Comparison of ENCODE assay signal across 9 cellular contexts in genomic region chr1:9235123-9235513, GRCh38. TPM values are rescaled to one million over a fixed set of nuclear protein-coding genes. Genes with fewer than 3 reads are reported as not detected.
A peak's percentile ranks its signal among the peaks of the same experiment; 100 is the strongest.
DNase-seq lines count a peak whose midpoint lies in the region; ATAC-seq, FAIRE-seq and TF ChIP-seq lines count a peak whose summit lies in the region.
"Had no signal": no experiment of that assay in that cellular context is flagged by ENCODE, and none has a peak within 500 bp of the region (broad histone marks: within the 10 kb centered on the region; RNA-seq: fewer than 3 reads in every experiment).

No MANE protein-coding gene starts in this region.

- peak; percentile 39 for ATAC-seq in GM18502 (IDR thresholded peaks at IDR 0.05; ENCODE audit: poor library complexity, unreplicated experiment)
- no peak for ATAC-seq in GM12878
- ATAC-seq in HG02798 (IDR thresholded peaks at IDR 0.05; ENCODE audit: poor library complexity, unreplicated experiment): no peak
- ATAC-seq in HG03095 (IDR thresholded peaks at IDR 0.05; ENCODE audit: unreplicated experiment): no peak

- H3K27ac ChIP-seq in GM12878 (ENCODE audit: control insufficient read depth, insufficient read depth) (peak overlapping the region; percentile 93), liver (ENCODE audit: low read depth in 1 of 2, low read length in 2 of 2) (peak overlapping the region; percentile 96 to 99), tibial nerve (peak overlapping the region; percentile 86 to 98 (median 94))

- peak overlapping the region; percentile 61 for H3K4me2 ChIP-seq in GM12878 (ENCODE audit: control insufficient read depth, insufficient read depth)

- TF ChIP-seq EP300 in GM12878 (IDR thresholded peaks at IDR 0.05; ENCODE audit: borderline replicate concordance in 1 of 2, control insufficient read depth in 1 of 2, low read depth in 2 of 2, low read length in 2 of 2): no peak
- TF ChIP-seq EP300 in tibial nerve (IDR thresholded peaks at IDR 0.05): no peak

- no peaks in the 10 kb centered on the region for H4K20me1 ChIP-seq in GM12878 (ENCODE audit: control insufficient read depth, insufficient read depth)

- 3% methylated on average over 20 of the region's 23 CpGs for WGBS in GM12878 (ENCODE audit: insufficient coverage, insufficient replicate concordance, low lambda C conversion rate, missing lambda C conversion rate)
- under 1% methylated on average over 23 of the region's 23 CpGs for WGBS in liver
- 0 to 1% methylated on average over 15 to 19 of the region's 23 CpGs for WGBS in tibial nerve, 2 donors

- H3K79me2 ChIP-seq in GM12878 (ENCODE audit: control insufficient read depth, insufficient read depth, low read length): peaks cover 6% of the 10 kb centered on the region

- TF ChIP-seq RAD21 in GM12878 (IDR thresholded peaks at IDR 0.05; ENCODE audit: insufficient read depth, low read depth, low read length) (no peak), liver (IDR thresholded peaks at IDR 0.05) (no peak)

- H3K9ac ChIP-seq in GM12878 (ENCODE audit: control insufficient read depth, insufficient read depth, low read length): peak overlapping the region; percentile 99
- H3K9ac ChIP-seq in liver (ENCODE audit: low read depth in 1 of 2, low read length in 2 of 2): peak overlapping the region; percentile 98 to 99

- DNase-seq in AG09319 (ENCODE audit: extremely low read depth, low read depth) (peak; percentile 25), NCI-H1105 (lab: John Stamatoyannopoulos, UW) (peak; percentile 52), GM12878 (ENCODE audit: low read depth, low spot score) (no peak), tibial nerve (ENCODE audit: low spot score in 2 of 2) (peak in 1 of 2 donors; percentile 41)

- POLR2A ChIA-PET in GM12878 (lab: Charles Lee): interaction anchor here (0.6 to 2.5 kb wide), 4 partner anchors 33 to 109 kb away, joined by 4 to 8 read pairs (median 5); no protein-coding TSS in a partner anchor

- peaks cover 24% of the 10 kb centered on the region for H3K4me1 ChIP-seq in GM12878 (ENCODE audit: control insufficient read depth, insufficient read depth, low read length)
- H3K4me1 ChIP-seq in liver (ENCODE audit: control insufficient read depth in 4 of 4, insufficient read depth in 4 of 4, low read length in 3 of 4): peaks cover 12 to 48% (median 29%) of the 10 kb centered on the region in 4 donors
- peaks cover 0 to 63% (median 51%) of the 10 kb centered on the region in 4 donors for H3K4me1 ChIP-seq in tibial nerve

- H3K9me3 ChIP-seq in GM12878 (replicated peaks; ENCODE audit: control insufficient read depth, insufficient read depth, low read length) (peaks cover 3% of the 10 kb centered on the region), liver (ENCODE audit: control insufficient read depth in 4 of 4, low read length in 3 of 4) (no peaks in the 10 kb centered on the region), tibial nerve (peaks cover 0 to 4% (median 0%) of the 10 kb centered on the region in 4 donors)

- CTCF ChIA-PET in GM12878 (lab: Yijun Ruan, JAX): interaction anchor here (0.6 to 2.6 kb wide), 15 partner anchors 8 to 256 kb away, joined by 3 to 8 read pairs (median 4); partner anchors contain the start of gene GPR157

- H3K27me3 ChIP-seq in GM12878 (replicated peaks in 1 of 2; ENCODE audit: control insufficient read depth in 2 of 2, insufficient read depth in 2 of 2, low read length in 1 of 2) (no peaks in the 10 kb centered on the region), liver (ENCODE audit: control insufficient read depth in 4 of 4, insufficient read depth in 4 of 4, low read length in 3 of 4) (no peaks in the 10 kb centered on the region), tibial nerve (no peaks in the 10 kb centered on the region)

- in situ Hi-C loops in GM12878 (cut with MboI): no loop called here

- SMC1A ChIA-PET in GM12878 (lab: Charles Lee; ENCODE audit: uncharacterized antibody, unreplicated experiment): interaction anchor here (0.7 to 4.0 kb wide), 5 partner anchors 10 to 154 kb away, joined by 3 to 16 read pairs (median 3); no protein-coding TSS in a partner anchor

- H3K4me3 ChIP-seq in GM12878 (peak overlapping the region; percentile 98), liver (ENCODE audit: low read depth in 1 of 3, low read length in 3 of 3) (peak overlapping the region; percentile 77 to 93 (median 81)), tibial nerve (peak overlapping the region; percentile 48 to 80 (median 74))

- H2AFZ ChIP-seq in GM12878 (ENCODE audit: control insufficient read depth, low read depth, low read length): peak overlapping the region; percentile 66

- no peak for FAIRE-seq in GM12878 (lab: Jason Lieb, UNC)
- FAIRE-seq: TTC549 had no signal

- TF ChIP-seq POLR2A in GM12878 (IDR thresholded peaks at IDR 0.05; ENCODE audit: low read depth, low read length) (no peak), tibial nerve (IDR thresholded peaks at IDR 0.05) (no peak)

- RAD21 ChIA-PET in GM12878 (lab: Charles Lee; ENCODE audit: unreplicated experiment): interaction anchor here (0.9 to 1.5 kb wide), 3 partner anchors 13 to 38 kb away, joined by 3 to 4 read pairs (median 3); no protein-coding TSS in a partner anchor

- H3K36me3 ChIP-seq in GM12878 (ENCODE audit: control insufficient read depth in 2 of 2, insufficient read depth in 2 of 2, low read length in 1 of 2) (no peaks in the 10 kb centered on the region), liver (ENCODE audit: control insufficient read depth in 4 of 4, insufficient read depth in 3 of 4, low read depth in 1 of 4, low read length in 3 of 4) (no peaks in the 10 kb centered on the region), tibial nerve (no peaks in the 10 kb centered on the region)

- BruUV-seq in GM12878 (replicated peaks; lab: Mats Ljungman, UMichigan): no TSS peak

- intact Hi-C loops in GM12878 (cut with micrococcal nuclease; ENCODE audit: unreplicated experiment): loop anchor here (2.0 kb wide), 1 partner anchor 34 kb away; no protein-coding TSS in a partner anchor

- TF ChIP-seq CTCF in AG09319 (IDR thresholded peaks at IDR 0.05; ENCODE audit: low read depth, low read length): no peak
- no peak; a peak in 1 of 6 replicates for TF ChIP-seq CTCF in GM12878 (IDR thresholded peaks at IDR 0.05 in 2 of 3, conservative IDR thresholded peaks at IDR 0.05 in 1 of 3; ENCODE audit: control insufficient read depth in 2 of 3, extremely low read depth in 1 of 3, insufficient read depth in 1 of 3, low read depth in 3 of 3, low read length in 3 of 3)
- no peak for TF ChIP-seq CTCF in liver (IDR thresholded peaks at IDR 0.05; ENCODE audit: low read depth, low read length, missing input control)
- no peak for TF ChIP-seq CTCF in tibial nerve (IDR thresholded peaks at IDR 0.05)

TF ChIP-seq in liver, 16 proteins besides CTCF, POLR2A, EP300 and RAD21:
- TF ChIP-seq FOXA2 (IDR thresholded peaks at IDR 0.05) (no peak), SP1 (IDR thresholded peaks at IDR 0.05) (peak; percentile 5), MAX (IDR thresholded peaks at IDR 0.05) (no peak)

RNA-seq across cellular contexts. Expression of gene H6PD, which starts 0.5 kb away (rescaled TPM):
- 14.4 and 15.0 TPM in 2 replicates for total RNA-seq in GM12878 (2013; cell fraction: nucleolus; rRNA removed)
- 9.7 and 10.4 TPM in 2 replicates for total RNA-seq in GM12878 (2014; rRNA removed)
- 8.1 and 9.4 TPM in 2 replicates for total RNA-seq in GM12878 (2014; rRNA removed; fragmentation: Illumina TruSeq; extraction: Trizol)
- total RNA-seq in GM12878 (2021): 20.7 TPM in 2 replicates
- polyA plus RNA-seq in GM12878 (2011; ENCODE audit: low read depth): 4.9 TPM
- polyA plus RNA-seq in GM12878 (2011; rRNA removed): 3.9 and 4.9 TPM in 2 replicates
- 6.3 and 6.4 TPM in 2 replicates for polyA plus RNA-seq in GM12878 (2011; cell fraction: cytosol; rRNA removed)
- polyA plus RNA-seq in GM12878 (2011; cell fraction: nucleus; rRNA removed): 7.7 and 10.0 TPM in 2 replicates
- polyA plus RNA-seq in GM12878 (2012): 7.3 and 7.7 TPM in 2 replicates
- polyA plus RNA-seq in GM12878 (2014; fragmentation: Illumina TruSeq; extraction: Trizol): 9.9 and 10.1 TPM in 2 replicates
- polyA plus RNA-seq in GM12878 (2014; fragmentation: Nextera tagmentation; extraction: Ambion mirVana): 1 to 10 TPM; 1.2 to 1.4 TPM
- polyA plus RNA-seq in GM12878 (2014; rRNA removed): 12.1 and 13.1 TPM in 2 replicates
- 1 to 10 TPM; 5.9 to 6.0 TPM for polyA plus RNA-seq in GM12878 (2016; fragmentation: Nextera tagmentation; extraction: Ambion mirVana)
- 4.8 and 10.9 TPM in 2 replicates for polyA minus RNA-seq in GM12878 (2011; rRNA and poly(A)+ RNA removed)
- 5.1 and 5.9 TPM in 2 replicates for polyA minus RNA-seq in GM12878 (2011; cell fraction: cytosol; rRNA and poly(A)+ RNA removed)
- 2.2 and 3.4 TPM in 2 replicates for polyA minus RNA-seq in GM12878 (2011; cell fraction: nucleus; rRNA and poly(A)+ RNA removed)
- 100 to 1,000 TPM in 1 of 2 donors, 10 to 100 TPM in 1; 47.7 to 134 TPM for total RNA-seq in liver
- 10 to 100 TPM; 28.9 to 65.8 TPM for polyA plus RNA-seq in liver
- total RNA-seq in tibial nerve: 10 to 100 TPM; 53.1 to 88.6 (median 72.7) TPM

RNA-seq across cellular contexts. Expression of gene SPSB1, which starts 57.6 kb away (rescaled TPM):
- total RNA-seq in GM12878 (2013; cell fraction: nucleolus; rRNA removed): 0.96 and 1.3 TPM in 2 replicates
- 0.90 and 1.3 TPM in 2 replicates for total RNA-seq in GM12878 (2014; rRNA removed)
- total RNA-seq in GM12878 (2014; rRNA removed; fragmentation: Illumina TruSeq; extraction: Trizol): 0.40 and 0.46 TPM in 2 replicates
- total RNA-seq in GM12878 (2021): 0.74 and 1.1 TPM in 2 replicates
- 0.38 TPM for polyA plus RNA-seq in GM12878 (2011; ENCODE audit: low read depth)
- polyA plus RNA-seq in GM12878 (2011; rRNA removed): 0.23 and 0.43 TPM in 2 replicates
- 0.52 and 0.63 TPM in 2 replicates for polyA plus RNA-seq in GM12878 (2011; cell fraction: cytosol; rRNA removed)
- polyA plus RNA-seq in GM12878 (2011; cell fraction: nucleus; rRNA removed): 0.45 and 0.47 TPM in 2 replicates
- polyA plus RNA-seq in GM12878 (2012): 1.4 and 2.6 TPM in 2 replicates
- polyA plus RNA-seq in GM12878 (2014; fragmentation: Illumina TruSeq; extraction: Trizol): 0.46 and 2.1 TPM in 2 replicates
- under 1 TPM in 1 of 2 experiments, not detected in 1; 0.02 TPM for polyA plus RNA-seq in GM12878 (2014; fragmentation: Nextera tagmentation; extraction: Ambion mirVana)
- 0.80 and 2.0 TPM in 2 replicates for polyA plus RNA-seq in GM12878 (2014; rRNA removed)
- 1 to 10 TPM; 1.2 to 1.4 TPM for polyA plus RNA-seq in GM12878 (2016; fragmentation: Nextera tagmentation; extraction: Ambion mirVana)
- 0.37 and 0.57 TPM in 2 replicates for polyA minus RNA-seq in GM12878 (2011; rRNA and poly(A)+ RNA removed)
- polyA minus RNA-seq in GM12878 (2011; cell fraction: cytosol; rRNA and poly(A)+ RNA removed): 0.52 and 0.53 TPM in 2 replicates
- polyA minus RNA-seq in GM12878 (2011; cell fraction: nucleus; rRNA and poly(A)+ RNA removed): 0.36 TPM in 1 of 2 replicates, not detected in the other
- 10 to 100 TPM in 1 of 2 donors, 1 to 10 TPM in 1; 4.1 to 19.1 TPM for total RNA-seq in liver
- polyA plus RNA-seq in liver: 10 to 100 TPM; 10.4 to 22.6 TPM
- total RNA-seq in tibial nerve: 10 to 100 TPM; 18.9 to 64.9 (median 41.8) TPM
